In genomic region chr3:10553586-10554235, GRCh38 we compare ENCODE assay signal across 1 cellular context.
A peak's percentile ranks its signal among the peaks of the same experiment; 100 is the strongest.
TF ChIP-seq lines count a peak whose summit lies in the region.

No MANE protein-coding gene starts in this region.

TF ChIP-seq in H1, 55 proteins besides CTCF, POLR2A, EP300 and RAD21:
- no peak for TF ChIP-seq BACH1 (IDR thresholded peaks at IDR 0.05; ENCODE audit: low read length)
- TF ChIP-seq BRCA1 (IDR thresholded peaks at IDR 0.05; ENCODE audit: low read depth, low read length): no peak
- TF ChIP-seq SIRT6 (IDR thresholded peaks at IDR 0.05; ENCODE audit: low read length): no peak
- TF ChIP-seq CBX5 (IDR thresholded peaks at IDR 0.05; ENCODE audit: low read depth, low read length): no peak
- TF ChIP-seq JUND (IDR thresholded peaks at IDR 0.05; ENCODE audit: low read length): peak; percentile 44
- no peak for TF ChIP-seq KDM4A (IDR thresholded peaks at IDR 0.05; ENCODE audit: low read depth, low read length, severe bottlenecking)
- no peak for TF ChIP-seq KDM5A (IDR thresholded peaks at IDR 0.05; ENCODE audit: low read length)
- no peak for TF ChIP-seq GTF2F1 (IDR thresholded peaks at IDR 0.05; ENCODE audit: borderline replicate concordance, low read depth, low read length)
- no peak for TF ChIP-seq SIX5 (IDR thresholded peaks at IDR 0.05; ENCODE audit: low read depth, low read length)
- TF ChIP-seq, protein P1, sequence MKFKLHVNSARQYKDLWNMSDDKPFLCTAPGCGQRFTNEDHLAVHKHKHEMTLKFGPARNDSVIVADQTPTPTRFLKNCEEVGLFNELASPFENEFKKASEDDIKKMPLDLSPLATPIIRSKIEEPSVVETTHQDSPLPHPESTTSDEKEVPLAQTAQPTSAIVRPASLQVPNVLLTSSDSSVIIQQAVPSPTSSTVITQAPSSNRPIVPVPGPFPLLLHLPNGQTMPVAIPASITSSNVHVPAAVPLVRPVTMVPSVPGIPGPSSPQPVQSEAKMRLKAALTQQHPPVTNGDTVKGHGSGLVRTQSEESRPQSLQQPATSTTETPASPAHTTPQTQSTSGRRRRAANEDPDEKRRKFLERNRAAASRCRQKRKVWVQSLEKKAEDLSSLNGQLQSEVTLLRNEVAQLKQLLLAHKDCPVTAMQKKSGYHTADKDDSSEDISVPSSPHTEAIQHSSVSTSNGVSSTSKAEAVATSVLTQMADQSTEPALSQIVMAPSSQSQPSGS (IDR thresholded peaks at IDR 0.05; ENCODE audit: low read length): 0 out of 2 replicates have a peak, but pooled peaks have one; percentile 70
- no peak for TF ChIP-seq KDM1A (IDR thresholded peaks at IDR 0.05; ENCODE audit: borderline replicate concordance, low read length)
- no peak for TF ChIP-seq BCL11A (IDR thresholded peaks at IDR 0.05; ENCODE audit: low read depth in 2 of 2, low read length in 2 of 2)
- no peak for TF ChIP-seq HDAC2 (IDR thresholded peaks at IDR 0.05; ENCODE audit: borderline replicate concordance in 1 of 2, low read depth in 2 of 2, low read length in 2 of 2)
- 0 out of 2 replicates have a peak, but pooled peaks have one; percentile 36 for TF ChIP-seq CREB1 (IDR thresholded peaks at IDR 0.05)
- TF ChIP-seq RBBP5 (IDR thresholded peaks at IDR 0.05; ENCODE audit: borderline replicate concordance, low read depth, low read length): no peak
- TF ChIP-seq CHD2 (IDR thresholded peaks at IDR 0.05; ENCODE audit: low read length): no peak
- peak; percentile 41 for TF ChIP-seq ASH2L (IDR thresholded peaks at IDR 0.05; ENCODE audit: low read length)
- no peak for TF ChIP-seq YY1 (IDR thresholded peaks at IDR 0.05; ENCODE audit: low read depth, low read length)
- TF ChIP-seq SP1 (IDR thresholded peaks at IDR 0.05; ENCODE audit: low read depth, low read length): peak; percentile 54; the same call in 1 of the 2 replicates
- TF ChIP-seq TEAD4 (IDR thresholded peaks at IDR 0.05; ENCODE audit: low read depth, low read length): no peak
- TF ChIP-seq HDAC6 (IDR thresholded peaks at IDR 0.05; ENCODE audit: low read depth, low read length): no peak
